36 cellular contexts compared by ENCODE assay signal in genomic region chr6:47794577-47795135, GRCh38. TPM values are rescaled to one million over a fixed set of nuclear protein-coding genes. Genes with fewer than 3 reads are reported as not detected.
"Had no signal": no experiment of that assay in that cellular context is flagged by ENCODE, and none has a peak within 500 bp of the region (broad histone marks: within the 10 kb centered on the region; RNA-seq: fewer than 3 reads in every experiment).

No MANE protein-coding gene starts in this region.

- ATAC-seq: activated naive CD4-positive, alpha-beta T cell treated with anti-CD3 and anti-CD28 coated beads, Interleukin-2, amount 50 U/mL, for 72 hours; activated T-cell treated with anti-CD3 and anti-CD28 coated beads, Interleukin-2, amount 50 U/mL, for 72 hours; foreskin keratinocyte; gastrocnemius medialis had no signal

- H3K4me1 Mint-ChIP-seq: activated CD4-positive, alpha-beta memory T cell treated with anti-CD3 and anti-CD28 coated beads, Interleukin-2, amount 10 ng/mL, durations not matched to agents 7 days and 5 days; activated CD4-positive, alpha-beta T cell treated with anti-CD3 and anti-CD28 coated beads, Interleukin-2, amount 10 ng/mL, durations not matched to agents 7 days and 5 days; activated naive CD4-positive, alpha-beta T cell treated with anti-CD3 and anti-CD28 coated beads, Interleukin-2, amount 10 ng/mL, durations not matched to agents 7 days and 5 days; activated naive CD8-positive, alpha-beta T cell treated with anti-CD3 and anti-CD28 coated beads, Interleukin-2, amount 10 ng/mL, durations not matched to agents 7 days and 5 days; central memory CD8-positive, alpha-beta T cell had no signal

- H3K27me3 ChIP-seq: esophagus muscularis mucosa, foreskin keratinocyte, gastrocnemius medialis had no signal

- H3K36me3 Mint-ChIP-seq: activated naive CD4-positive, alpha-beta T cell treated with anti-CD3 and anti-CD28 coated beads, Interleukin-2, amount 10 ng/mL, durations not matched to agents 7 days and 5 days; activated naive CD4-positive, alpha-beta T cell treated with anti-CD3 and anti-CD28 coated beads, Interleukin-2, amount 50 U/mL, for 72 hours; activated naive CD8-positive, alpha-beta T cell treated with anti-CD3 and anti-CD28 coated beads, Interleukin-2, amount 10 ng/mL, durations not matched to agents 7 days and 5 days had no signal

- H3K27ac ChIP-seq: brain microvascular endothelial cell, coronary artery, dorsolateral prefrontal cortex, esophagus muscularis mucosa, foreskin keratinocyte, gastrocnemius medialis had no signal

- H3K4me3 Mint-ChIP-seq: activated CD4-positive, alpha-beta memory T cell treated with anti-CD3 and anti-CD28 coated beads, Interleukin-2, amount 10 ng/mL, durations not matched to agents 7 days and 5 days; activated CD4-positive, alpha-beta T cell treated with anti-CD3 and anti-CD28 coated beads, Interleukin-2, amount 10 ng/mL, durations not matched to agents 7 days and 5 days; activated naive CD4-positive, alpha-beta T cell treated with anti-CD3 and anti-CD28 coated beads, Interleukin-2, amount 10 ng/mL, durations not matched to agents 7 days and 5 days; activated naive CD8-positive, alpha-beta T cell treated with anti-CD3 and anti-CD28 coated beads, Interleukin-2, amount 10 ng/mL, durations not matched to agents 7 days and 5 days; activated T-cell treated with anti-CD3 and anti-CD28 coated beads, Interleukin-2, amount 50 U/mL, for 24 hours; activated T-cell treated with anti-CD3 and anti-CD28 coated beads, Interleukin-2, amount 50 U/mL, for 72 hours; central memory CD8-positive, alpha-beta T cell; dendritic cell treated with granulocyte-macrophage colony-stimulating factor and Interleukin-4, amounts not matched to agents 40 ng/mL and 50 ng/mL, for 4 days; endodermal cell had no signal

- H3K4me1 ChIP-seq: esophagus muscularis mucosa, gastrocnemius medialis, heart left ventricle had no signal

- H3K36me3 ChIP-seq: brain microvascular endothelial cell, esophagus muscularis mucosa, gastrocnemius medialis, heart left ventricle had no signal

- H3K9me3 ChIP-seq: esophagus muscularis mucosa, gastrocnemius medialis, heart left ventricle had no signal

- H3K27ac Mint-ChIP-seq: activated CD4-positive, alpha-beta memory T cell treated with anti-CD3 and anti-CD28 coated beads, Interleukin-2, amount 10 ng/mL, durations not matched to agents 7 days and 5 days; activated CD4-positive, alpha-beta T cell treated with anti-CD3 and anti-CD28 coated beads, Interleukin-2, amount 10 ng/mL, durations not matched to agents 7 days and 5 days; activated naive CD4-positive, alpha-beta T cell treated with anti-CD3 and anti-CD28 coated beads, Interleukin-2, amount 10 ng/mL, durations not matched to agents 7 days and 5 days; activated naive CD4-positive, alpha-beta T cell treated with anti-CD3 and anti-CD28 coated beads, Interleukin-2, amount 50 U/mL, for 72 hours; activated naive CD8-positive, alpha-beta T cell treated with anti-CD3 and anti-CD28 coated beads, Interleukin-2, amount 10 ng/mL, durations not matched to agents 7 days and 5 days; activated T-cell treated with anti-CD3 and anti-CD28 coated beads, Interleukin-2, amount 50 U/mL, for 24 hours; activated T-cell treated with anti-CD3 and anti-CD28 coated beads, Interleukin-2, amount 50 U/mL, for 72 hours; dendritic cell treated with granulocyte-macrophage colony-stimulating factor and Interleukin-4, amounts not matched to agents 40 ng/mL and 50 ng/mL, for 4 days; endodermal cell had no signal

- DNase-seq: activated CD4-positive, alpha-beta memory T cell treated with anti-CD3 and anti-CD28 coated beads, Interleukin-2, amount 10 ng/mL, durations not matched to agents 7 days and 5 days; activated CD4-positive, alpha-beta T cell treated with anti-CD3 and anti-CD28 coated beads for 4 hours; activated CD4-positive, alpha-beta T cell treated with anti-CD3 and anti-CD28 coated beads, Interleukin-2, amount 10 ng/mL, durations not matched to agents 7 days and 5 days; activated CD4-positive, alpha-beta T cell treated with anti-CD3 and anti-CD28 coated beads, Interleukin-2, amount 50 U/mL, for 4 hours; activated CD4-positive, CD25-positive, alpha-beta regulatory T cell; activated CD4-positive, CD25-positive, alpha-beta regulatory T cell treated with anti-CD3 and anti-CD28 coated beads, Interleukin-2, amount 50 U/mL, for 72 hours; activated CD8-positive, alpha-beta memory T cell treated with anti-CD3 and anti-CD28 coated beads, Interleukin-2, amount 50 U/mL, for 48 hours; activated gamma-delta T cell; activated naive CD4-positive, alpha-beta T cell; activated naive CD4-positive, alpha-beta T cell treated with anti-CD3 and anti-CD28 coated beads, Interleukin-2, amount 10 ng/mL, durations not matched to agents 7 days and 5 days; activated naive CD8-positive, alpha-beta T cell treated with anti-CD3 and anti-CD28 coated beads, Interleukin-2, amount 10 ng/mL, durations not matched to agents 7 days and 5 days; activated T-cell treated with anti-CD3 and anti-CD28 coated beads for 4 hours; activated T-cell treated with anti-CD3 and anti-CD28 coated beads, Interleukin-2, amount 50 U/mL, for 24 hours; activated T-cell treated with anti-CD3 and anti-CD28 coated beads, Interleukin-2, amount 50 U/mL, for 72 hours; amniotic stem cell; anterior cingulate cortex; brain microvascular endothelial cell; dorsolateral prefrontal cortex; effector memory CD4-positive, alpha-beta T cell; endodermal cell; erythroblast; foreskin keratinocyte; gastrocnemius medialis; glutamatergic neuron; heart left ventricle; T-helper 2 cell had no signal

- H3K9me3 Mint-ChIP-seq: activated CD4-positive, alpha-beta memory T cell treated with anti-CD3 and anti-CD28 coated beads, Interleukin-2, amount 10 ng/mL, durations not matched to agents 7 days and 5 days; activated CD4-positive, alpha-beta T cell treated with anti-CD3 and anti-CD28 coated beads, Interleukin-2, amount 10 ng/mL, durations not matched to agents 7 days and 5 days; activated naive CD4-positive, alpha-beta T cell treated with anti-CD3 and anti-CD28 coated beads, Interleukin-2, amount 10 ng/mL, durations not matched to agents 7 days and 5 days; activated naive CD4-positive, alpha-beta T cell treated with anti-CD3 and anti-CD28 coated beads, Interleukin-2, amount 50 U/mL, for 72 hours; activated naive CD8-positive, alpha-beta T cell treated with anti-CD3 and anti-CD28 coated beads, Interleukin-2, amount 10 ng/mL, durations not matched to agents 7 days and 5 days; activated T-cell treated with anti-CD3 and anti-CD28 coated beads, Interleukin-2, amount 50 U/mL, for 24 hours; activated T-cell treated with anti-CD3 and anti-CD28 coated beads, Interleukin-2, amount 50 U/mL, for 72 hours; central memory CD8-positive, alpha-beta T cell; dendritic cell treated with granulocyte-macrophage colony-stimulating factor and Interleukin-4, amounts not matched to agents 40 ng/mL and 50 ng/mL, for 4 days; endodermal cell had no signal

- H3K4me3 ChIP-seq: coronary artery, dorsolateral prefrontal cortex, esophagus muscularis mucosa, gastrocnemius medialis had no signal

RNA-seq across cellular contexts. Expression of gene OPN5, which starts 12.8 kb away (rescaled TPM):
- total RNA-seq: activated CD4-positive, alpha-beta memory T cell treated with anti-CD3 and anti-CD28 coated beads, Interleukin-2, amount 10 ng/mL, durations not matched to agents 7 days and 5 days; activated CD4-positive, alpha-beta T cell treated with anti-CD3 and anti-CD28 coated beads, Interleukin-2, amount 10 ng/mL, durations not matched to agents 7 days and 5 days; activated naive CD4-positive, alpha-beta T cell treated with anti-CD3 and anti-CD28 coated beads, Interleukin-2, amount 50 U/mL, for 72 hours; activated naive CD8-positive, alpha-beta T cell treated with anti-CD3 and anti-CD28 coated beads, Interleukin-2, amount 10 ng/mL, durations not matched to agents 7 days and 5 days; activated T-cell treated with anti-CD3 and anti-CD28 coated beads, Interleukin-2, amount 50 U/mL, for 72 hours; astrocyte; bronchial epithelial cell; cardiac septum; cerebellum; endodermal cell; esophagus muscularis mucosa; foreskin keratinocyte; gastrocnemius medialis; T-helper 1 cell treated with Interleukin-12 subunit alpha and Interleukin-12 subunit beta and Interleukin-4 antibody, amounts not matched to agents 30 ng/mL and 1 ng/mL, for 36 hours had no signal
